ENCODE assay signal across 18 cellular contexts in the genomic region with DNA sequence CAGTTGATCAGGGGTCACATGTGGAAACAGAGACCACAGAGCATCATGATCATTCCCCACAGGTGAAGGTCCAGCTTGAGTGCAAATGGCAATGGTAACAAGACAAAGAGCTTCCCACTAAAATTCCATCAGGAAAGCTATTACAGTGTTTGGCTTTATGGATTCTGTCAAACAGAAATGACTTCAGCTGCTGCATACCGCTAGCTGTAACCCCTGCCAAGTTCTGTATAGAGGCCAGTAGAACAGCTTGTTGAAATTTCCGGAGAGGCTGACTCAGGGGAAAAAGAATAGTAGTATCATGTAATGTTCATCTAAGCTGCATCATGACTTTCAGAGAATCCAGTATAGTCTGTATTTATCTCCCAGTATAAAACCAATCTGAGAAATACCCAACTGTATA.
DNase-seq lines count a peak whose midpoint lies in the region; ATAC-seq and TF ChIP-seq lines count a peak whose summit lies in the region.
"Had no signal": no experiment of that assay in that cellular context is flagged by ENCODE, and none has a peak within 500 bp of the region (broad histone marks: within the 10 kb centered on the region; RNA-seq: fewer than 3 reads in every experiment).

No MANE protein-coding gene starts in this region.

- CTCF ChIA-PET in PC-3 (lab: Charles Lee): no interaction called here

- H2AFZ ChIP-seq in PC-3 (ENCODE audit: low read length): no peak overlapping the region

- H3K4me2 ChIP-seq in PC-3 (ENCODE audit: low read length): no peak overlapping the region

- POLR2A ChIA-PET in PC-3 (lab: Charles Lee; ENCODE audit: unreplicated experiment): no interaction called here

- no peaks in the 10 kb centered on the region for H3K27me3 ChIP-seq in PC-3 (ENCODE audit: low read length)
- H3K27me3 ChIP-seq: esophagus squamous epithelium had no signal

- peaks cover 9% of the 10 kb centered on the region for H3K4me1 ChIP-seq in PC-3 (ENCODE audit: insufficient read depth, low read length)
- H3K4me1 ChIP-seq: esophagus squamous epithelium had no signal

- no TSS peak for BruUV-seq in PC-3 (replicated peaks; lab: Mats Ljungman, UMichigan)

- intact Hi-C loops in PC-3 (cut with micrococcal nuclease): no loop called here

- H3K9me3 ChIP-seq in PC-3 (ENCODE audit: low read length): no peaks in the 10 kb centered on the region
- H3K9me3 ChIP-seq: esophagus squamous epithelium had no signal

- TF ChIP-seq CTCF in PC-3 (conservative IDR thresholded peaks at IDR 0.05; ENCODE audit: low read depth, low read length) (no peak), choroid plexus epithelial cell (conservative IDR thresholded peaks at IDR 0.05; ENCODE audit: low read depth, low read length) (no peak)

- peak; percentile 19 for DNase-seq in DMS53 treated with DMSO at 0.1 percent for 48 hours (lab: John Stamatoyannopoulos, UW; ENCODE audit: unreplicated experiment)
- peak; percentile 22 for DNase-seq in PC-3
- peak; percentile 92 for DNase-seq in choroid plexus epithelial cell (ENCODE audit: low read depth)
- peak; percentile 52 to 70 for DNase-seq in lung microvascular endothelial cell (ENCODE audit: low read depth in 2 of 2)
- DNase-seq in activated CD4-positive, alpha-beta T cell treated with anti-CD3 and anti-CD28 coated beads, Interleukin-2, amount 50 U/mL, for 48 hours: no peak
- DNase-seq in retina: no peak
- no peak for DNase-seq in NCI-H1105 treated with DMSO at 0.1 percent for 48 hours (lab: John Stamatoyannopoulos, UW)
- DNase-seq in NCI-H1417 (lab: John Stamatoyannopoulos, UW): no peak
- DNase-seq: activated CD8-positive, alpha-beta T cell treated with anti-CD3 and anti-CD28 coated beads, Interleukin-2, amount 10 ng/mL, durations not matched to agents 7 days and 5 days; activated effector memory CD4-positive, alpha-beta T cell treated with anti-CD3 and anti-CD28 coated beads, Interleukin-2, amount 50 U/mL, for 16 hours; cerebellar nuclear complex; EL; esophagus squamous epithelium; NCI-H1092; NCI-H526 treated with DMSO at 0.1 percent for 48 hours; stimulated activated naive CD8-positive, alpha-beta T cell treated with anti-CD3 and anti-CD28 coated beads, Interleukin-15, Interleukin-2, amounts not matched to agents 100 U/mL and 50 U/mL, for 24 hours; T1000 had no signal

- H3K4me3 ChIP-seq in PC-3 (ENCODE audit: low read length) (no peak overlapping the region), choroid plexus epithelial cell (ENCODE audit: low read depth, low read length) (no peak overlapping the region)
- H3K4me3 ChIP-seq: esophagus squamous epithelium had no signal

- H3K79me2 ChIP-seq in PC-3 (ENCODE audit: low read length): no peaks in the 10 kb centered on the region

- no peak for ATAC-seq in PC-3
- ATAC-seq: activated CD8-positive, alpha-beta T cell treated with anti-CD3 and anti-CD28 coated beads, Interleukin-2, amount 10 ng/mL, durations not matched to agents 7 days and 5 days; stimulated activated naive CD8-positive, alpha-beta T cell treated with anti-CD3 and anti-CD28 coated beads, Interleukin-15, Interleukin-2, amounts not matched to agents 100 U/mL and 50 U/mL, for 24 hours had no signal

- no peaks in the 10 kb centered on the region for H3F3A ChIP-seq in PC-3 (ENCODE audit: low read length, unreplicated experiment)

- no peak overlapping the region for H3K27ac ChIP-seq in PC-3 (ENCODE audit: low read length)
- H3K27ac ChIP-seq: C4-2B, esophagus squamous epithelium had no signal

- H4K20me1 ChIP-seq in PC-3 (ENCODE audit: low read length): no peaks in the 10 kb centered on the region

- H3K36me3 ChIP-seq in PC-3 (ENCODE audit: low read depth, low read length): no peaks in the 10 kb centered on the region
- H3K36me3 ChIP-seq: esophagus squamous epithelium had no signal

- no peaks in the 10 kb centered on the region for H3K9me2 ChIP-seq in PC-3 (replicated peaks; ENCODE audit: low read length)

- H3K9ac ChIP-seq in PC-3 (ENCODE audit: low read length): no peak overlapping the region

Comparison
In these comparisons a context has a peak if more than half of its experiments do, and no peak if none do; other contexts are left out.
1. DNase-seq: peak in DMS53 treated with DMSO at 0.1 percent for 48 hours (single experiment), PC-3 (single experiment), choroid plexus epithelial cell (single experiment) and lung microvascular endothelial cell (2 of 2); none in activated CD4-positive, alpha-beta T cell treated with anti-CD3 and anti-CD28 coated beads, Interleukin-2, amount 50 U/mL, for 48 hours (0 of 2), retina (single experiment), NCI-H1105 treated with DMSO at 0.1 percent for 48 hours (single experiment) and NCI-H1417 (0 of 3).